Comparison of ENCODE assay signal across 19 cellular contexts in genomic region chr1:168621356-168621755, GRCh38. TPM values are rescaled to one million over a fixed set of nuclear protein-coding genes. Genes with fewer than 3 reads are reported as not detected.
DNase-seq lines count a peak whose midpoint lies in the region; ATAC-seq and TF ChIP-seq lines count a peak whose summit lies in the region.
"Had no signal": no experiment of that assay in that cellular context is flagged by ENCODE, and none has a peak within 500 bp of the region (broad histone marks: within the 10 kb centered on the region; RNA-seq: fewer than 3 reads in every experiment).

No MANE protein-coding gene starts in this region.

- in situ Hi-C loops in G401 (cut with HindIII; ENCODE audit: low sequenced_read_pairs): no loop called here

- no peaks in the 10 kb centered on the region for H3K79me2 ChIP-seq in OCI-LY7 (ENCODE audit: insufficient read depth, low read depth, low read length)

- H3K27ac ChIP-seq in heart right ventricle: peak overlapping the region in 7 of 10 donors; percentile 24 to 59 (median 43)
- no peak overlapping the region for H3K27ac ChIP-seq in OCI-LY7 (ENCODE audit: low read depth, low read length, poor library complexity, severe bottlenecking)
- H3K27ac ChIP-seq: left lung, neutrophil had no signal

- TF ChIP-seq CTCF in heart right ventricle (IDR thresholded peaks at IDR 0.05) (no peak), OCI-LY7 (conservative IDR thresholded peaks at IDR 0.05; ENCODE audit: low read length) (no peak)

- H2AFZ ChIP-seq in OCI-LY7 (ENCODE audit: low read length): no peak overlapping the region

- intact Hi-C loops in heart right ventricle (cut with DNase I): loop anchor here in 2 of 10 donors (10.0 kb wide), 2 partner anchors 93 to 363 kb away; no protein-coding TSS in a partner anchor
- intact Hi-C loops in OCI-LY7 (cut with micrococcal nuclease; ENCODE audit: unreplicated experiment): no loop called here

- no peaks in the 10 kb centered on the region for H3K9me3 ChIP-seq in adipocyte (ENCODE audit: control insufficient read depth, low read length)
- no peaks in the 10 kb centered on the region for H3K9me3 ChIP-seq in heart right ventricle
- H3K9me3 ChIP-seq in OCI-LY7 (ENCODE audit: low read length): no peaks in the 10 kb centered on the region
- H3K9me3 ChIP-seq: left lung, neutrophil had no signal

- H4K20me1 ChIP-seq in OCI-LY7 (ENCODE audit: insufficient read depth, low read length): no peaks in the 10 kb centered on the region

- WGBS in heart right ventricle, 2 donors: 28 to 52% methylated on average over 1 of the region's 1 CpG

- peak; percentile 35 for DNase-seq in COLO829 (ENCODE audit: low spot score)
- peak; percentile 65 for DNase-seq in adipocyte (ENCODE audit: low read depth)
- no peak for DNase-seq in heart right ventricle
- peak; percentile 27 for DNase-seq in myocyte (ENCODE audit: low read depth)
- no peak for DNase-seq in SHP77 (lab: John Stamatoyannopoulos, UW)
- no peak for DNase-seq in OCI-LY7 (ENCODE audit: low spot score)
- no peak for DNase-seq in G401 (ENCODE audit: low spot score)
- DNase-seq: activated CD4-positive, alpha-beta T cell treated with anti-CD3 and anti-CD28 coated beads for 4 hours; amniotic stem cell; DMS 273 treated with DMSO at 0.1 percent for 48 hours; dorsolateral prefrontal cortex; left lung; NCI-H1417; NCI-H510A; stimulated activated CD4-positive, alpha-beta T cell treated with anti-CD3 and anti-CD28 coated beads, Interleukin-12 subunit alpha, Interleukin-12 subunit beta, amount 100 ng/mL, for 4 hours; T-helper 17 cell had no signal

- no peak overlapping the region for H3K4me2 ChIP-seq in OCI-LY7 (ENCODE audit: low read length)

- H3K9ac ChIP-seq in adipocyte (ENCODE audit: low read length): peak overlapping the region; percentile 59

- H3K36me3 ChIP-seq in adipocyte (ENCODE audit: control insufficient read depth, insufficient read depth, low read length, severe bottlenecking): no peaks in the 10 kb centered on the region
- no peaks in the 10 kb centered on the region for H3K36me3 ChIP-seq in heart right ventricle
- H3K36me3 ChIP-seq in OCI-LY7 (ENCODE audit: insufficient read depth, low read length): no peaks in the 10 kb centered on the region
- H3K36me3 ChIP-seq: left lung, neutrophil had no signal

- peak overlapping the region; percentile 40 for H3K4me3 ChIP-seq in adipocyte (ENCODE audit: low read length)
- no peak overlapping the region for H3K4me3 ChIP-seq in heart right ventricle
- H3K4me3 ChIP-seq in OCI-LY7 (ENCODE audit: low read depth, low read length, poor library complexity, severe bottlenecking): no peak overlapping the region
- H3K4me3 ChIP-seq: dorsolateral prefrontal cortex, left lung had no signal

- H3K9me2 ChIP-seq in OCI-LY7 (ENCODE audit: insufficient read depth, low read length): no peaks in the 10 kb centered on the region

- peak in 7 of 8 donors; percentile 18 to 76 (median 57) for ATAC-seq in heart right ventricle
- ATAC-seq in GM18517 (IDR thresholded peaks at IDR 0.05; ENCODE audit: unreplicated experiment): no peak
- ATAC-seq: left lung, Panc1, T-helper 17 cell had no signal

- POLR2A ChIA-PET in OCI-LY7 (lab: Charles Lee): no interaction called here

- H3K27me3 ChIP-seq in adipocyte (replicated peaks; ENCODE audit: control insufficient read depth, insufficient read depth, low read length) (no peaks in the 10 kb centered on the region), heart right ventricle (no peaks in the 10 kb centered on the region)
- H3K27me3 ChIP-seq: dorsolateral prefrontal cortex, left lung, neutrophil had no signal

- H3K4me1 ChIP-seq in adipocyte (ENCODE audit: control insufficient read depth, insufficient read depth, low read length): peaks cover 43% of the 10 kb centered on the region
- H3K4me1 ChIP-seq in heart right ventricle: peaks cover 0 to 33% (median 17%) of the 10 kb centered on the region in 9 donors
- H3K4me1 ChIP-seq in OCI-LY7 (ENCODE audit: insufficient read depth, low read length, poor library complexity, severe bottlenecking): no peaks in the 10 kb centered on the region
- H3K4me1 ChIP-seq: left lung had no signal

- CTCF ChIA-PET in OCI-LY7 (lab: Charles Lee; ENCODE audit: unreplicated experiment): no interaction called here

- BruUV-seq in OCI-LY7 (replicated peaks; lab: Mats Ljungman, UMichigan): no TSS peak

RNA-seq across cellular contexts. Expression of gene XCL1, which starts 45.0 kb away (rescaled TPM):
- total RNA-seq in heart right ventricle (1 to 10 TPM in 1 of 10 donors, under 1 TPM in 7, not detected in 2; 0.25 to 2.3 (median 0.41) TPM), myocyte (not detected in 2 replicates), OCI-LY7 (2022) (not detected in 2 replicates)
- polyA plus RNA-seq in heart right ventricle: under 1 TPM; 0.07 to 0.22 TPM
- polyA plus RNA-seq in myocyte (2012): not detected
- total RNA-seq in OCI-LY7 (2014; rRNA removed; shearing (Covaris generic)): not detected in 2 replicates
- not detected in 2 replicates for total RNA-seq in G401 (2014; rRNA removed; shearing (Covaris generic))
- total RNA-seq: T-helper 17 cell had no signal

Comparison
In these comparisons a context has a peak if more than half of its experiments do, and no peak if none do; other contexts are left out.
1. DNase-seq: peak in COLO829 (single experiment), adipocyte (single experiment) and myocyte (single experiment); none in heart right ventricle (0 of 2), SHP77 (0 of 2), OCI-LY7 (single experiment) and G401 (single experiment).